Comparison of ENCODE assay signal across 28 cellular contexts in genomic region chr17:56809106-56809819, GRCh38. TPM values are rescaled to one million over a fixed set of nuclear protein-coding genes. Genes with fewer than 3 reads are reported as not detected.
DNase-seq lines count a peak whose midpoint lies in the region; ATAC-seq, FAIRE-seq and TF ChIP-seq lines count a peak whose summit lies in the region.
"Had no signal": no experiment of that assay in that cellular context is flagged by ENCODE, and none has a peak within 500 bp of the region (broad histone marks: within the 10 kb centered on the region; RNA-seq: fewer than 3 reads in every experiment).

No MANE protein-coding gene starts in this region.

- H3K4me2 ChIP-seq in GM12878 (ENCODE audit: control insufficient read depth, insufficient read depth): no peak overlapping the region
- no peak overlapping the region for H3K4me2 ChIP-seq in neuronal stem cell (ENCODE audit: insufficient read depth, low read length, poor library complexity, severe bottlenecking)
- H3K4me2 ChIP-seq: BLaER1 had no signal

- H4K91ac ChIP-seq in neuronal stem cell (ENCODE audit: low read depth, low read length, poor library complexity): no peak overlapping the region

- TF ChIP-seq POLR2A in GM12878 (IDR thresholded peaks at IDR 0.05; ENCODE audit: low read depth, low read length): no peak

- TF ChIP-seq RAD21 in GM12878 (IDR thresholded peaks at IDR 0.05; ENCODE audit: insufficient read depth, low read depth, low read length): no peak

- no peaks in the 10 kb centered on the region for H3K4me1 ChIP-seq in GM12878 (ENCODE audit: control insufficient read depth, insufficient read depth, low read length)
- H3K4me1 ChIP-seq in neuronal stem cell (ENCODE audit: control insufficient read depth in 2 of 2, insufficient read depth in 1 of 2, low read depth in 1 of 2, low read length in 2 of 2): peaks cover 0 to 10% of the 10 kb centered on the region in 2 donors

- H3K36me3 ChIP-seq in KOPT-K1 (ENCODE audit: insufficient read depth, low read length): no peaks in the 10 kb centered on the region
- no peaks in the 10 kb centered on the region for H3K36me3 ChIP-seq in GM12878 (ENCODE audit: control insufficient read depth in 2 of 2, insufficient read depth in 2 of 2, low read length in 1 of 2)
- no peaks in the 10 kb centered on the region for H3K36me3 ChIP-seq in neuronal stem cell (replicated peaks in 1 of 2; ENCODE audit: control insufficient read depth in 2 of 2, insufficient read depth in 2 of 2, low read length in 2 of 2)

- intact Hi-C loops in GM12878 (cut with micrococcal nuclease; ENCODE audit: unreplicated experiment): no loop called here

- H2BK12ac ChIP-seq in neuronal stem cell (ENCODE audit: low read length): peak overlapping the region; percentile 61

- no peak for FAIRE-seq in GM12878 (lab: Jason Lieb, UNC)
- FAIRE-seq: astrocyte, islet of Langerhans had no signal

- peak overlapping the region; percentile 9 for H3K23ac ChIP-seq in neuronal stem cell (ENCODE audit: low read depth, low read length, poor library complexity)

- no peaks in the 10 kb centered on the region for H3K79me2 ChIP-seq in GM12878 (ENCODE audit: control insufficient read depth, insufficient read depth, low read length)

- no peaks in the 10 kb centered on the region for H3K9me3 ChIP-seq in KOPT-K1 (ENCODE audit: insufficient read depth, low read length, poor library complexity, severe bottlenecking)
- no peaks in the 10 kb centered on the region for H3K9me3 ChIP-seq in GM12878 (replicated peaks; ENCODE audit: control insufficient read depth, insufficient read depth, low read length)
- H3K9me3 ChIP-seq in neuronal stem cell (replicated peaks in 1 of 2; ENCODE audit: control insufficient read depth in 2 of 2, insufficient read depth in 1 of 2, low read depth in 1 of 2, low read length in 2 of 2): no peaks in the 10 kb centered on the region
- H3K9me3 ChIP-seq: BLaER1 had no signal

- H3K9ac ChIP-seq in GM12878 (ENCODE audit: control insufficient read depth, insufficient read depth, low read length) (no peak overlapping the region), neuronal stem cell (ENCODE audit: low read depth, low read length, poor library complexity) (no peak overlapping the region)
- H3K9ac ChIP-seq: BLaER1 had no signal

- no peaks in the 10 kb centered on the region for H4K20me1 ChIP-seq in GM12878 (ENCODE audit: control insufficient read depth, insufficient read depth)
- H4K20me1 ChIP-seq: BLaER1 had no signal

- H3K4me3 ChIP-seq in GM12878: no peak overlapping the region
- no peak overlapping the region for H3K4me3 ChIP-seq in neuronal stem cell (ENCODE audit: low read length in 2 of 2)
- H3K4me3 ChIP-seq: BLaER1, skin epidermis had no signal

- H2AK5ac ChIP-seq in neuronal stem cell (ENCODE audit: low read depth, low read length): no peak overlapping the region

- DNase-seq in DMS 273 treated with DMSO at 0.1 percent for 48 hours (lab: John Stamatoyannopoulos, UW) (peak; percentile 98), GM12878 (ENCODE audit: low read depth, low spot score) (no peak), neuronal stem cell (ENCODE audit: low spot score) (no peak), KBM-7 (no peak)
- DNase-seq in effector CD4-positive, alpha-beta T cell: no peak
- DNase-seq: activated CD4-positive, alpha-beta T cell treated with anti-CD3 and anti-CD28 coated beads for 36 hours; activated CD8-positive, alpha-beta memory T cell treated with anti-CD3 and anti-CD28 coated beads for 24 hours; activated gamma-delta T cell treated with Interleukin-2 at 50 U/mL for 16 hours; activated T-cell treated with anti-CD3 and anti-CD28 coated beads, Interleukin-2, amount 50 U/mL, for 24 hours; caudate nucleus; COR-L47; DND-41; HCEC 1CT; hypothalamus; Kasumi-1; left ventricle myocardium superior; midbrain; naive thymus-derived CD8-positive, alpha-beta T cell; NCI-H2227 treated with DMSO at 0.1 percent for 48 hours; substantia nigra; T-helper 2 cell had no signal

- no peak overlapping the region for H2BK15ac ChIP-seq in neuronal stem cell (ENCODE audit: low read length)

- H2AFZ ChIP-seq in GM12878 (ENCODE audit: control insufficient read depth, low read depth, low read length) (no peak overlapping the region), neuronal stem cell (ENCODE audit: low read length) (no peak overlapping the region)

- 68% methylated on average over 9 of the region's 9 CpGs for WGBS in GM12878 (ENCODE audit: insufficient coverage, insufficient replicate concordance, low lambda C conversion rate, missing lambda C conversion rate)
- WGBS in neuronal stem cell (ENCODE audit: extremely low coverage in 2 of 2, insufficient read length in 2 of 2, insufficient replicate concordance in 1 of 2), 2 donors: 100% methylated on average over 1 to 4 of the region's 9 CpGs

- no peak overlapping the region for H3K4ac ChIP-seq in neuronal stem cell (ENCODE audit: low read length)

- H4K8ac ChIP-seq in neuronal stem cell (ENCODE audit: low read depth, low read length): no peak overlapping the region

- BruUV-seq in GM12878 (replicated peaks; lab: Mats Ljungman, UMichigan): no TSS peak

- no peaks in the 10 kb centered on the region for H3K79me1 ChIP-seq in neuronal stem cell (ENCODE audit: low read depth, low read length)

- TF ChIP-seq EP300 in GM12878 (IDR thresholded peaks at IDR 0.05; ENCODE audit: borderline replicate concordance in 1 of 2, control insufficient read depth in 1 of 2, low read depth in 2 of 2, low read length in 2 of 2): no peak

- in situ Hi-C loops in GM12878 (cut with MboI): no loop called here
- in situ Hi-C loops in KBM-7 (cut with MboI; ENCODE audit: low pct_unique_long_range_greater_than_20kb, low sequenced_read_pairs): no loop called here

- CTCF ChIA-PET in GM12878 (lab: Yijun Ruan, JAX): no interaction called here

- RAD21 ChIA-PET in GM12878 (lab: Charles Lee; ENCODE audit: unreplicated experiment): no interaction called here

- POLR2A ChIA-PET in GM12878 (lab: Charles Lee): no interaction called here

- H3K27me3 ChIP-seq in GM12878 (replicated peaks in 1 of 2; ENCODE audit: control insufficient read depth in 2 of 2, insufficient read depth in 2 of 2, low read length in 1 of 2) (no peaks in the 10 kb centered on the region; a peak in 1 of 4 replicates), neuronal stem cell (ENCODE audit: control insufficient read depth in 3 of 3, insufficient read depth in 3 of 3, low read depth in 1 of 3, low read length in 3 of 3) (peaks cover 0 to 25% (median 0%) of the 10 kb centered on the region in 3 experiments)
- H3K27me3 ChIP-seq: BLaER1 had no signal

- H2BK120ac ChIP-seq in neuronal stem cell (ENCODE audit: low read depth, low read length): no peak overlapping the region

- no peak overlapping the region for H3K14ac ChIP-seq in neuronal stem cell (ENCODE audit: low read length)

- no peak for TF ChIP-seq CTCF in GM12878 (IDR thresholded peaks at IDR 0.05 in 2 of 3, conservative IDR thresholded peaks at IDR 0.05 in 1 of 3; ENCODE audit: control insufficient read depth in 2 of 3, extremely low read depth in 1 of 3, insufficient read depth in 1 of 3, low read depth in 3 of 3, low read length in 3 of 3)

- no peak overlapping the region for H2BK5ac ChIP-seq in neuronal stem cell (ENCODE audit: low read length)

- ATAC-seq in GM12878: no peak
- ATAC-seq in GM21381 (IDR thresholded peaks at IDR 0.05; ENCODE audit: unreplicated experiment): no peak
- ATAC-seq in HG03108 (IDR thresholded peaks at IDR 0.05; ENCODE audit: unreplicated experiment): no peak
- ATAC-seq: activated CD4-positive, alpha-beta T cell treated with anti-CD3 and anti-CD28 coated beads for 36 hours; naive thymus-derived CD8-positive, alpha-beta T cell had no signal

- H3K27ac ChIP-seq in KOPT-K1 (ENCODE audit: low read depth, low read length, poor library complexity, severe bottlenecking) (peak overlapping the region; percentile 87), GM12878 (ENCODE audit: control insufficient read depth, insufficient read depth) (no peak overlapping the region), neuronal stem cell (replicated peaks; ENCODE audit: low read length) (no peak overlapping the region)
- H3K27ac ChIP-seq: BLaER1 had no signal

- SMC1A ChIA-PET in GM12878 (lab: Charles Lee; ENCODE audit: uncharacterized antibody, unreplicated experiment): no interaction called here

- H3K18ac ChIP-seq in neuronal stem cell (ENCODE audit: low read length): no peak overlapping the region

RNA-seq across cellular contexts. Expression of gene C17orf67, which starts 24.5 kb away (rescaled TPM):
- total RNA-seq in GM12878 (2013; cell fraction: nucleolus; rRNA removed): 1.7 and 2.0 TPM in 2 replicates
- total RNA-seq in GM12878 (2014; rRNA removed) (1.0 and 1.8 TPM in 2 replicates), GM12878 (2014; rRNA removed; fragmentation: Illumina TruSeq; extraction: Trizol) (0.94 and 0.97 TPM in 2 replicates), GM12878 (2021) (2.6 and 3.3 TPM in 2 replicates)
- 0.24 TPM for polyA plus RNA-seq in GM12878 (2011; ENCODE audit: low read depth)
- polyA plus RNA-seq in GM12878 (2011; rRNA removed) (0.42 and 0.61 TPM in 2 replicates), GM12878 (2014; fragmentation: Illumina TruSeq; extraction: Trizol) (0.34 and 0.86 TPM in 2 replicates), GM12878 (2014; fragmentation: Nextera tagmentation; extraction: Ambion mirVana) (under 1 TPM; 0.24 to 0.79 TPM), GM12878 (2014; rRNA removed) (1.4 and 1.9 TPM in 2 replicates), GM12878 (2016; fragmentation: Nextera tagmentation; extraction: Ambion mirVana) (1 to 10 TPM in 1 of 2 experiments, under 1 TPM in 1; 0.84 to 2.1 TPM)
- polyA plus RNA-seq in GM12878 (2011; cell fraction: cytosol; rRNA removed): 0.43 and 0.82 TPM in 2 replicates
- polyA plus RNA-seq in GM12878 (2011; cell fraction: nucleus; rRNA removed): 1.2 and 1.4 TPM in 2 replicates
- polyA plus RNA-seq in GM12878 (2012): 1.0 and 1.1 TPM in 2 replicates
- 0.66 and 0.67 TPM in 2 replicates for polyA minus RNA-seq in GM12878 (2011; rRNA and poly(A)+ RNA removed)
- not detected in 2 replicates for polyA minus RNA-seq in GM12878 (2011; cell fraction: cytosol; rRNA and poly(A)+ RNA removed)
- 0.36 and 0.67 TPM in 2 replicates for polyA minus RNA-seq in GM12878 (2011; cell fraction: nucleus; rRNA and poly(A)+ RNA removed)
- polyA plus RNA-seq in neuronal stem cell (2013, experiment 1 of 2): 1.4 TPM
- 1.4 TPM for polyA plus RNA-seq in neuronal stem cell (2013, experiment 2 of 2)

RNA-seq across cellular contexts. Expression of gene DGKE, which starts 24.7 kb away (rescaled TPM):
- 66.0 and 74.0 TPM in 2 replicates for total RNA-seq in GM12878 (2013; cell fraction: nucleolus; rRNA removed)
- total RNA-seq in GM12878 (2014; rRNA removed) (10.6 and 14.5 TPM in 2 replicates), GM12878 (2014; rRNA removed; fragmentation: Illumina TruSeq; extraction: Trizol) (12.7 and 14.9 TPM in 2 replicates), GM12878 (2021) (14.9 and 18.0 TPM in 2 replicates)
- polyA plus RNA-seq in GM12878 (2011; ENCODE audit: low read depth): 3.3 TPM
- polyA plus RNA-seq in GM12878 (2011; rRNA removed) (11.7 and 18.4 TPM in 2 replicates), GM12878 (2014; fragmentation: Illumina TruSeq; extraction: Trizol) (15.5 and 15.9 TPM in 2 replicates), GM12878 (2014; fragmentation: Nextera tagmentation; extraction: Ambion mirVana) (1 to 10 TPM; 2.8 to 4.1 TPM), GM12878 (2014; rRNA removed) (7.0 and 8.5 TPM in 2 replicates), GM12878 (2016; fragmentation: Nextera tagmentation; extraction: Ambion mirVana) (10 to 100 TPM; 11.6 to 12.6 TPM)
- polyA plus RNA-seq in GM12878 (2011; cell fraction: cytosol; rRNA removed): 4.0 and 6.8 TPM in 2 replicates
- 29.0 and 40.0 TPM in 2 replicates for polyA plus RNA-seq in GM12878 (2011; cell fraction: nucleus; rRNA removed)
- 5.3 and 6.1 TPM in 2 replicates for polyA plus RNA-seq in GM12878 (2012)
- 9.3 and 11.3 TPM in 2 replicates for polyA minus RNA-seq in GM12878 (2011; rRNA and poly(A)+ RNA removed)
- 2.9 and 3.7 TPM in 2 replicates for polyA minus RNA-seq in GM12878 (2011; cell fraction: cytosol; rRNA and poly(A)+ RNA removed)
- polyA minus RNA-seq in GM12878 (2011; cell fraction: nucleus; rRNA and poly(A)+ RNA removed): 20.1 and 27.9 TPM in 2 replicates
- 3.7 TPM for polyA plus RNA-seq in neuronal stem cell (2013, experiment 1 of 2)
- polyA plus RNA-seq in neuronal stem cell (2013, experiment 2 of 2): 3.2 TPM
